Comparison of ENCODE assay signal across 1 cellular context in the genomic region with DNA sequence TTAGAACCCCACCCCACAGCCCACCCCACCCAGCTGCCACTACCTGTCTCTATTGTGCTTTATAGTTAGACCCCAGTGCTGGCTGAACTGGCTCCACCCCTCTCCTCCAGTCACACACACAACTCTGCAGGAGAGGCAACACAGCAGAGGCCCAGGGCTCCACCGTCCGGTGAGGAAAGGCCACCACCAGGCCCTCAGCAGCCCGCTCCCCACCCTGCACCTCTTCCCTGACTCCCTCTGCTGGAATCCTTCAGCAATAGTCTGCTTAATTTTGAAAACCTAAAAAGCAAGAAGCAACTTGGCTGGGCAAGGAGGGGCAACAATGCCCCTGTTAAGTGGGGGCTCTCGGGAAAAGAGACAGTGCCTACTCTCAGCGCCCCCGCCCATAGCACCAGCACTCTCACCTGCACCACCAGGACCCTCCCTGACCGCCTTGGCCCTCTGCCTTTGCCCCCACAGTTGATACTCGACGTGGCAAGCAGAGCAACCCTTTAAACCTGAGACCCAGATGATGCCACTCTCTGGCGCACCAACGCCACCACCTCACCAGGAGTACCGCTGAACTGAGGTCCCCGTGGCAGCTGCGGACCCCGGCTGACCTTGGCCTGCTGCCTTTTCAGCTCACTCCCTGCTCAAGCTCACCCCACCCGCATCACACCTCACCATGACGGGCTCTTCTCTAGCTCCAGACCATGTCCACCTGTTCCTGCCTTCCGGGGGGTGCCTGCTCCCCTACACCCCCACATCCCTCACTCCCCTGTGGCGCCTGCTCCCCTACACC.
TF ChIP-seq lines count a peak whose summit lies in the region.

No MANE protein-coding gene starts in this region.

TF ChIP-seq in HepG2, 621 proteins besides CTCF, POLR2A, EP300 and RAD21:
- TF ChIP-seq, protein P1, sequence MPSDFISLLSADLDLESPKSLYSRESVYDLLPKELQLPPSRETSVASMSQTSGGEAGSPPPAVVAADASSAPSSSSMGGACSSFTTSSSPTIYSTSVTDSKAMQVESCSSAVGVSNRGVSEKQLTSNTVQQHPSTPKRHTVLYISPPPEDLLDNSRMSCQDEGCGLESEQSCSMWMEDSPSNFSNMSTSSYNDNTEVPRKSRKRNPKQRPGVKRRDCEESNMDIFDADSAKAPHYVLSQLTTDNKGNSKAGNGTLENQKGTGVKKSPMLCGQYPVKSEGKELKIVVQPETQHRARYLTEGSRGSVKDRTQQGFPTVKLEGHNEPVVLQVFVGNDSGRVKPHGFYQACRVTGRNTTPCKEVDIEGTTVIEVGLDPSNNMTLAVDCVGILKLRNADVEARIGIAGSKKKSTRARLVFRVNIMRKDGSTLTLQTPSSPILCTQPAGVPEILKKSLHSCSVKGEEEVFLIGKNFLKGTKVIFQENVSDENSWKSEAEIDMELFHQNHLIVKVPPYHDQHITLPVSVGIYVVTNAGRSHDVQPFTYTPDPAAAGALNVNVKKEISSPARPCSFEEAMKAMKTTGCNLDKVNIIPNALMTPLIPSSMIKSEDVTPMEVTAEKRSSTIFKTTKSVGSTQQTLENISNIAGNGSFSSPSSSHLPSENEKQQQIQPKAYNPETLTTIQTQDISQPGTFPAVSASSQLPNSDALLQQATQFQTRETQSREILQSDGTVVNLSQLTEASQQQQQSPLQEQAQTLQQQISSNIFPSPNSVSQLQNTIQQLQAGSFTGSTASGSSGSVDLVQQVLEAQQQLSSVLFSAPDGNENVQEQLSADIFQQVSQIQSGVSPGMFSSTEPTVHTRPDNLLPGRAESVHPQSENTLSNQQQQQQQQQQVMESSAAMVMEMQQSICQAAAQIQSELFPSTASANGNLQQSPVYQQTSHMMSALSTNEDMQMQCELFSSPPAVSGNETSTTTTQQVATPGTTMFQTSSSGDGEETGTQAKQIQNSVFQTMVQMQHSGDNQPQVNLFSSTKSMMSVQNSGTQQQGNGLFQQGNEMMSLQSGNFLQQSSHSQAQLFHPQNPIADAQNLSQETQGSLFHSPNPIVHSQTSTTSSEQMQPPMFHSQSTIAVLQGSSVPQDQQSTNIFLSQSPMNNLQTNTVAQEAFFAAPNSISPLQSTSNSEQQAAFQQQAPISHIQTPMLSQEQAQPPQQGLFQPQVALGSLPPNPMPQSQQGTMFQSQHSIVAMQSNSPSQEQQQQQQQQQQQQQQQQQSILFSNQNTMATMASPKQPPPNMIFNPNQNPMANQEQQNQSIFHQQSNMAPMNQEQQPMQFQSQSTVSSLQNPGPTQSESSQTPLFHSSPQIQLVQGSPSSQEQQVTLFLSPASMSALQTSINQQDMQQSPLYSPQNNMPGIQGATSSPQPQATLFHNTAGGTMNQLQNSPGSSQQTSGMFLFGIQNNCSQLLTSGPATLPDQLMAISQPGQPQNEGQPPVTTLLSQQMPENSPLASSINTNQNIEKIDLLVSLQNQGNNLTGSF (CRISPR knock-in tag; IDR thresholded peaks at IDR 0.05): no peak
- TF ChIP-seq GABPA (IDR thresholded peaks at IDR 0.05; ENCODE audit: low read depth, low read length) (0 out of 2 replicates have a peak, but pooled peaks have one; percentile 9), GABPA (CRISPR knock-in tag; IDR thresholded peaks at IDR 0.05; ENCODE audit: low read depth) (no peak)
TF ChIP-seq in HepG2: peak in this region for 1.
